1 cellular context compared by ENCODE assay signal in the genomic region with DNA sequence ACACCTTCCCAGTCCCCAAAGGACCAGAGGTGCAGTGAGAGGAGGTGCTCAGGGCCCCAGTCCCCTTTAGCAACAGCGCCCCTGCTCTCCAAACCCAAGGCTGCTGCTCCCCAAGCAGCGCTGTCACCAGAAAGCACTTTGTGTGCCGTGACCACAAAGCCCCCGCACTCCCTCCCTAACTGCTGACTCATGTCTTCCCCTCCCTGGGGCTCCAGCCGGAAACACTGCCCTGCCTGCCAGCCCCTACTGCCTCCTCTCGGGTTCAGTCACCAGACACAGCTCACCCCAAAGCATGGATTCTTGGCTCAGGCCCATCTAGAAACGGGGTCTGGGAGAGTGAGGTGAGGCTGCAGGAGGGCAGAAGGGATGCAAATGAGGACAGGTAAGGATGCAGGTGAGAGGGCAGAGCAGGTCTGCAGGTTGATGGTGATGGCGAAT.
TF ChIP-seq lines count a peak whose summit lies in the region.

No MANE protein-coding gene starts in this region.

TF ChIP-seq in K562, 482 proteins besides CTCF, POLR2A, EP300 and RAD21 (continued from another document and continues in another):
- TF ChIP-seq PRDM10 (IDR thresholded peaks at IDR 0.05; ENCODE audit: partially characterized antibody) (no peak), CHD1 (IDR thresholded peaks at IDR 0.05; ENCODE audit: low read length) (no peak), ZNF23 (CRISPR knock-in tag; IDR thresholded peaks at IDR 0.05) (no peak), ZNF551 (CRISPR knock-in tag; IDR thresholded peaks at IDR 0.05) (no peak), KLF16 (IDR thresholded peaks at IDR 0.05) (no peak), ETV6 (IDR thresholded peaks at IDR 0.05; ENCODE audit: borderline replicate concordance in 1 of 2, low read depth in 2 of 2, low read length in 1 of 2) (no peak), ETV6 (CRISPR knock-in tag; IDR thresholded peaks at IDR 0.05; ENCODE audit: borderline replicate concordance) (no peak), TCFL5 (CRISPR knock-in tag; conservative IDR thresholded peaks at IDR 0.05) (no peak), MEF2A (IDR thresholded peaks at IDR 0.05; ENCODE audit: control insufficient read depth, low read depth, low read length) (no peak), ZBTB11 (CRISPR knock-in tag; IDR thresholded peaks at IDR 0.05) (no peak), FOXJ2 (tag; IDR thresholded peaks at IDR 0.05) (no peak), L3MBTL2 (IDR thresholded peaks at IDR 0.05) (no peak), ARID1B (IDR thresholded peaks at IDR 0.05) (peak; percentile 83), ZNF41 (CRISPR knock-in tag; conservative IDR thresholded peaks at IDR 0.05) (no peak), MAFG (tag; conservative IDR thresholded peaks at IDR 0.05) (peak; percentile 98), ZFX (CRISPR knock-in tag; IDR thresholded peaks at IDR 0.05) (no peak), TCF7L2 (IDR thresholded peaks at IDR 0.05; ENCODE audit: low read depth, low read length) (no peak), HDAC3 (IDR thresholded peaks at IDR 0.05; ENCODE audit: borderline replicate concordance, partially characterized antibody) (no peak), TAF7 (tag; IDR thresholded peaks at IDR 0.05) (peak; percentile 51; the same call in 1 of the 2 replicates), ARID2 (IDR thresholded peaks at IDR 0.05) (peak; percentile 76), FOXP4 (CRISPR knock-in tag; IDR thresholded peaks at IDR 0.05; ENCODE audit: borderline replicate concordance) (no peak), ZNF140 (CRISPR knock-in tag; IDR thresholded peaks at IDR 0.05) (no peak), ZNF175 (CRISPR knock-in tag; IDR thresholded peaks at IDR 0.05; ENCODE audit: low read depth) (no peak), DPF2 (IDR thresholded peaks at IDR 0.05) (peak; percentile 91), PPARD (CRISPR knock-in tag; IDR thresholded peaks at IDR 0.05) (no peak), KHSRP (IDR thresholded peaks at IDR 0.05) (no peak), ZNF644 (tag; IDR thresholded peaks at IDR 0.05; ENCODE audit: low read depth) (no peak), MCM2 (IDR thresholded peaks at IDR 0.05; ENCODE audit: low read depth) (no peak), MYNN (IDR thresholded peaks at IDR 0.05) (peak; percentile 74; the same call in 1 of the 2 replicates), MYNN (CRISPR knock-in tag; IDR thresholded peaks at IDR 0.05) (no peak), COPS2 (conservative IDR thresholded peaks at IDR 0.05) (no peak), SNIP1 (IDR thresholded peaks at IDR 0.05; ENCODE audit: low read depth) (no peak)
- TF ChIP-seq, protein P1, sequence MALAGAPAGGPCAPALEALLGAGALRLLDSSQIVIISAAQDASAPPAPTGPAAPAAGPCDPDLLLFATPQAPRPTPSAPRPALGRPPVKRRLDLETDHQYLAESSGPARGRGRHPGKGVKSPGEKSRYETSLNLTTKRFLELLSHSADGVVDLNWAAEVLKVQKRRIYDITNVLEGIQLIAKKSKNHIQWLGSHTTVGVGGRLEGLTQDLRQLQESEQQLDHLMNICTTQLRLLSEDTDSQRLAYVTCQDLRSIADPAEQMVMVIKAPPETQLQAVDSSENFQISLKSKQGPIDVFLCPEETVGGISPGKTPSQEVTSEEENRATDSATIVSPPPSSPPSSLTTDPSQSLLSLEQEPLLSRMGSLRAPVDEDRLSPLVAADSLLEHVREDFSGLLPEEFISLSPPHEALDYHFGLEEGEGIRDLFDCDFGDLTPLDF (CRISPR knock-in tag; IDR thresholded peaks at IDR 0.05): peak; percentile 57; the same call in 1 of the 2 replicates
- TF ChIP-seq, protein P2, sequence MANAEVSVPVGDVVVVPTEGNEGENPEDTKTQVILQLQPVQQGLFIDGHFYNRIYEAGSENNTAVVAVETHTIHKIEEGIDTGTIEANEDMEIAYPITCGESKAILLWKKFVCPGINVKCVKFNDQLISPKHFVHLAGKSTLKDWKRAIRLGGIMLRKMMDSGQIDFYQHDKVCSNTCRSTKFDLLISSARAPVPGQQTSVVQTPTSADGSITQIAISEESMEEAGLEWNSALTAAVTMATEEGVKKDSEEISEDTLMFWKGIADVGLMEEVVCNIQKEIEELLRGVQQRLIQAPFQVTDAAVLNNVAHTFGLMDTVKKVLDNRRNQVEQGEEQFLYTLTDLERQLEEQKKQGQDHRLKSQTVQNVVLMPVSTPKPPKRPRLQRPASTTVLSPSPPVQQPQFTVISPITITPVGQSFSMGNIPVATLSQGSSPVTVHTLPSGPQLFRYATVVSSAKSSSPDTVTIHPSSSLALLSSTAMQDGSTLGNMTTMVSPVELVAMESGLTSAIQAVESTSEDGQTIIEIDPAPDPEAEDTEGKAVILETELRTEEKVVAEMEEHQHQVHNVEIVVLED (CRISPR knock-in tag; IDR thresholded peaks at IDR 0.05): no peak
- TF ChIP-seq, protein P3, sequence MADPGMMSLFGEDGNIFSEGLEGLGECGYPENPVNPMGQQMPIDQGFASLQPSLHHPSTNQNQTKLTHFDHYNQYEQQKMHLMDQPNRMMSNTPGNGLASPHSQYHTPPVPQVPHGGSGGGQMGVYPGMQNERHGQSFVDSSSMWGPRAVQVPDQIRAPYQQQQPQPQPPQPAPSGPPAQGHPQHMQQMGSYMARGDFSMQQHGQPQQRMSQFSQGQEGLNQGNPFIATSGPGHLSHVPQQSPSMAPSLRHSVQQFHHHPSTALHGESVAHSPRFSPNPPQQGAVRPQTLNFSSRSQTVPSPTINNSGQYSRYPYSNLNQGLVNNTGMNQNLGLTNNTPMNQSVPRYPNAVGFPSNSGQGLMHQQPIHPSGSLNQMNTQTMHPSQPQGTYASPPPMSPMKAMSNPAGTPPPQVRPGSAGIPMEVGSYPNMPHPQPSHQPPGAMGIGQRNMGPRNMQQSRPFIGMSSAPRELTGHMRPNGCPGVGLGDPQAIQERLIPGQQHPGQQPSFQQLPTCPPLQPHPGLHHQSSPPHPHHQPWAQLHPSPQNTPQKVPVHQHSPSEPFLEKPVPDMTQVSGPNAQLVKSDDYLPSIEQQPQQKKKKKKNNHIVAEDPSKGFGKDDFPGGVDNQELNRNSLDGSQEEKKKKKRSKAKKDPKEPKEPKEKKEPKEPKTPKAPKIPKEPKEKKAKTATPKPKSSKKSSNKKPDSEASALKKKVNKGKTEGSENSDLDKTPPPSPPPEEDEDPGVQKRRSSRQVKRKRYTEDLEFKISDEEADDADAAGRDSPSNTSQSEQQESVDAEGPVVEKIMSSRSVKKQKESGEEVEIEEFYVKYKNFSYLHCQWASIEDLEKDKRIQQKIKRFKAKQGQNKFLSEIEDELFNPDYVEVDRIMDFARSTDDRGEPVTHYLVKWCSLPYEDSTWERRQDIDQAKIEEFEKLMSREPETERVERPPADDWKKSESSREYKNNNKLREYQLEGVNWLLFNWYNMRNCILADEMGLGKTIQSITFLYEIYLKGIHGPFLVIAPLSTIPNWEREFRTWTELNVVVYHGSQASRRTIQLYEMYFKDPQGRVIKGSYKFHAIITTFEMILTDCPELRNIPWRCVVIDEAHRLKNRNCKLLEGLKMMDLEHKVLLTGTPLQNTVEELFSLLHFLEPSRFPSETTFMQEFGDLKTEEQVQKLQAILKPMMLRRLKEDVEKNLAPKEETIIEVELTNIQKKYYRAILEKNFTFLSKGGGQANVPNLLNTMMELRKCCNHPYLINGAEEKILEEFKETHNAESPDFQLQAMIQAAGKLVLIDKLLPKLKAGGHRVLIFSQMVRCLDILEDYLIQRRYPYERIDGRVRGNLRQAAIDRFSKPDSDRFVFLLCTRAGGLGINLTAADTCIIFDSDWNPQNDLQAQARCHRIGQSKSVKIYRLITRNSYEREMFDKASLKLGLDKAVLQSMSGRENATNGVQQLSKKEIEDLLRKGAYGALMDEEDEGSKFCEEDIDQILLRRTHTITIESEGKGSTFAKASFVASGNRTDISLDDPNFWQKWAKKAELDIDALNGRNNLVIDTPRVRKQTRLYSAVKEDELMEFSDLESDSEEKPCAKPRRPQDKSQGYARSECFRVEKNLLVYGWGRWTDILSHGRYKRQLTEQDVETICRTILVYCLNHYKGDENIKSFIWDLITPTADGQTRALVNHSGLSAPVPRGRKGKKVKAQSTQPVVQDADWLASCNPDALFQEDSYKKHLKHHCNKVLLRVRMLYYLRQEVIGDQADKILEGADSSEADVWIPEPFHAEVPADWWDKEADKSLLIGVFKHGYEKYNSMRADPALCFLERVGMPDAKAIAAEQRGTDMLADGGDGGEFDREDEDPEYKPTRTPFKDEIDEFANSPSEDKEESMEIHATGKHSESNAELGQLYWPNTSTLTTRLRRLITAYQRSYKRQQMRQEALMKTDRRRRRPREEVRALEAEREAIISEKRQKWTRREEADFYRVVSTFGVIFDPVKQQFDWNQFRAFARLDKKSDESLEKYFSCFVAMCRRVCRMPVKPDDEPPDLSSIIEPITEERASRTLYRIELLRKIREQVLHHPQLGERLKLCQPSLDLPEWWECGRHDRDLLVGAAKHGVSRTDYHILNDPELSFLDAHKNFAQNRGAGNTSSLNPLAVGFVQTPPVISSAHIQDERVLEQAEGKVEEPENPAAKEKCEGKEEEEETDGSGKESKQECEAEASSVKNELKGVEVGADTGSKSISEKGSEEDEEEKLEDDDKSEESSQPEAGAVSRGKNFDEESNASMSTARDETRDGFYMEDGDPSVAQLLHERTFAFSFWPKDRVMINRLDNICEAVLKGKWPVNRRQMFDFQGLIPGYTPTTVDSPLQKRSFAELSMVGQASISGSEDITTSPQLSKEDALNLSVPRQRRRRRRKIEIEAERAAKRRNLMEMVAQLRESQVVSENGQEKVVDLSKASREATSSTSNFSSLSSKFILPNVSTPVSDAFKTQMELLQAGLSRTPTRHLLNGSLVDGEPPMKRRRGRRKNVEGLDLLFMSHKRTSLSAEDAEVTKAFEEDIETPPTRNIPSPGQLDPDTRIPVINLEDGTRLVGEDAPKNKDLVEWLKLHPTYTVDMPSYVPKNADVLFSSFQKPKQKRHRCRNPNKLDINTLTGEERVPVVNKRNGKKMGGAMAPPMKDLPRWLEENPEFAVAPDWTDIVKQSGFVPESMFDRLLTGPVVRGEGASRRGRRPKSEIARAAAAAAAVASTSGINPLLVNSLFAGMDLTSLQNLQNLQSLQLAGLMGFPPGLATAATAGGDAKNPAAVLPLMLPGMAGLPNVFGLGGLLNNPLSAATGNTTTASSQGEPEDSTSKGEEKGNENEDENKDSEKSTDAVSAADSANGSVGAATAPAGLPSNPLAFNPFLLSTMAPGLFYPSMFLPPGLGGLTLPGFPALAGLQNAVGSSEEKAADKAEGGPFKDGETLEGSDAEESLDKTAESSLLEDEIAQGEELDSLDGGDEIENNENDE (IDR thresholded peaks at IDR 0.05; ENCODE audit: low read depth, low read length): no peak
